ENCODE assay signal across 28 cellular contexts in genomic region chr6:4103929-4104328, GRCh38. TPM values are rescaled to one million over a fixed set of nuclear protein-coding genes. Genes with fewer than 3 reads are reported as not detected.
DNase-seq lines count a peak whose midpoint lies in the region; TF ChIP-seq lines count a peak whose summit lies in the region.
"Had no signal": no experiment of that assay in that cellular context is flagged by ENCODE, and none has a peak within 500 bp of the region (broad histone marks: within the 10 kb centered on the region; RNA-seq: fewer than 3 reads in every experiment).

No MANE protein-coding gene starts in this region.

- H3K36me3 ChIP-seq in WERI-Rb-1 = 0 out of 2 replicates have a peak, but pooled peaks cover 2% of the 10 kb centered on the region
- H3K36me3 ChIP-seq: BLaER1 treated with 17β-estradiol and CSF1 and Interleukin-3, amounts not matched to agents 10 nM and 100 nM had no signal

- no peak overlapping the region for H3K4me3 Mint-ChIP-seq in MCF 10A (ENCODE audit: unreplicated experiment)
- H3K4me3 Mint-ChIP-seq in activated CD4-positive, alpha-beta T cell treated with anti-CD3 and anti-CD28 coated beads, Interleukin-2, amount 10 ng/mL, durations not matched to agents 7 days and 5 days = no peak overlapping the region
- H3K4me3 Mint-ChIP-seq: activated CD4-positive, alpha-beta memory T cell treated with anti-CD3 and anti-CD28 coated beads, Interleukin-2, amount 10 ng/mL, durations not matched to agents 7 days and 5 days; brain; effector memory CD8-positive, alpha-beta T cell; H9; natural killer cell had no signal

- H3K4me1 Mint-ChIP-seq in MCF 10A (ENCODE audit: insufficient read depth, unreplicated experiment) = peaks cover 6% of the 10 kb centered on the region
- no peaks in the 10 kb centered on the region for H3K4me1 Mint-ChIP-seq in activated CD4-positive, alpha-beta T cell treated with anti-CD3 and anti-CD28 coated beads, Interleukin-2, amount 10 ng/mL, durations not matched to agents 7 days and 5 days
- H3K4me1 Mint-ChIP-seq: activated CD4-positive, alpha-beta memory T cell treated with anti-CD3 and anti-CD28 coated beads, Interleukin-2, amount 10 ng/mL, durations not matched to agents 7 days and 5 days; natural killer cell had no signal

- no peaks in the 10 kb centered on the region for H3K27me3 ChIP-seq in WERI-Rb-1 (ENCODE audit: insufficient read depth, low read depth, severe bottlenecking)
- H3K27me3 ChIP-seq: BLaER1 treated with 17β-estradiol and CSF1 and Interleukin-3, amounts not matched to agents 10 nM and 100 nM had no signal

- peak; percentile 14 for DNase-seq in AG20443 (ENCODE audit: low spot score)
- DNase-seq in LoVo (ENCODE audit: low spot score) = peak; percentile 57
- DNase-seq in MCF 10A (ENCODE audit: unreplicated experiment) = peak; percentile 67
- DNase-seq in kidney tubule cell (ENCODE audit: low spot score) = peak; percentile 82
- no peak for DNase-seq in SHP77 treated with DMSO at 0.1 percent for 48 hours (lab: John Stamatoyannopoulos, UW)
- no peak for DNase-seq in WERI-Rb-1
- DNase-seq in activated CD4-positive, alpha-beta T cell treated with anti-CD3 and anti-CD28 coated beads, Interleukin-2, amount 10 ng/mL, durations not matched to agents 7 days and 5 days = no peak
- DNase-seq in GF-D8 (lab: John Stamatoyannopoulos, UW) = no peak
- DNase-seq: activated CD4-positive, alpha-beta memory T cell treated with anti-CD3 and anti-CD28 coated beads, Interleukin-2, amount 10 ng/mL, durations not matched to agents 7 days and 5 days; activated CD4-positive, CD25-positive, alpha-beta regulatory T cell; activated effector memory CD4-positive, alpha-beta T cell treated with anti-CD3 and anti-CD28 coated beads, Interleukin-2, amount 50 U/mL, for 16 hours; activated T-cell treated with anti-CD3 and anti-CD28 coated beads for 4 hours; effector memory CD8-positive, alpha-beta T cell; EL; H9; Karpas-422; natural killer cell; NCI-H1092 treated with DMSO at 0.1 percent for 48 hours; NCI-H2029 treated with DMSO at 0.1 percent for 48 hours; NCI-H446 treated with DMSO at 0.1 percent for 48 hours; right cardiac atrium; T1000 had no signal

- BruUV-seq in MCF 10A (replicated peaks; lab: Mats Ljungman, UMichigan) = no TSS peak

- POLR2A ChIA-PET in MCF 10A (lab: Yijun Ruan, JAX) = interaction anchor here (1.6 kb wide), 1 partner anchor 17 kb away, joined by 4 read pairs; no protein-coding TSS in a partner anchor
- POLR2A ChIA-PET in activated CD4-positive, alpha-beta T cell treated with anti-CD3 and anti-CD28 coated beads, Interleukin-2, amount 10 ng/mL, durations not matched to agents 7 days and 5 days (lab: Charles Lee) = no interaction called here

- H3K27me3 Mint-ChIP-seq in MCF 10A (ENCODE audit: insufficient read depth, unreplicated experiment) = no peaks in the 10 kb centered on the region
- peaks cover 13% of the 10 kb centered on the region for H3K27me3 Mint-ChIP-seq in activated CD4-positive, alpha-beta T cell treated with anti-CD3 and anti-CD28 coated beads, Interleukin-2, amount 10 ng/mL, durations not matched to agents 7 days and 5 days
- H3K27me3 Mint-ChIP-seq: brain had no signal

- CTCF ChIA-PET in MCF 10A (lab: Yijun Ruan, JAX) = interaction anchor here (0.5 kb wide), 1 partner anchor 24 kb away, joined by 3 read pairs; no protein-coding TSS in a partner anchor
- CTCF ChIA-PET in activated CD4-positive, alpha-beta T cell treated with anti-CD3 and anti-CD28 coated beads, Interleukin-2, amount 10 ng/mL, durations not matched to agents 7 days and 5 days (lab: Charles Lee) = interaction anchor here (0.6 kb wide), 1 partner anchor 1109 kb away, joined by 3 read pairs; no protein-coding TSS in a partner anchor

- no peak overlapping the region for H3K27ac ChIP-seq in WERI-Rb-1
- H3K27ac ChIP-seq: BLaER1 treated with 17β-estradiol and CSF1 and Interleukin-3, amounts not matched to agents 10 nM and 100 nM had no signal

- H3K36me3 Mint-ChIP-seq in MCF 10A (ENCODE audit: insufficient read depth, unreplicated experiment) = no peaks in the 10 kb centered on the region
- no peaks in the 10 kb centered on the region for H3K36me3 Mint-ChIP-seq in activated CD4-positive, alpha-beta T cell treated with anti-CD3 and anti-CD28 coated beads, Interleukin-2, amount 10 ng/mL, durations not matched to agents 7 days and 5 days (ENCODE audit: low read depth)
- H3K36me3 Mint-ChIP-seq: brain, natural killer cell had no signal

- H3K9me3 ChIP-seq in WERI-Rb-1 (ENCODE audit: severe bottlenecking) = peaks cover 4% of the 10 kb centered on the region

- H3K27ac Mint-ChIP-seq in MCF 10A (ENCODE audit: low read depth, unreplicated experiment) = no peak overlapping the region
- no peak overlapping the region for H3K27ac Mint-ChIP-seq in activated CD4-positive, alpha-beta T cell treated with anti-CD3 and anti-CD28 coated beads, Interleukin-2, amount 10 ng/mL, durations not matched to agents 7 days and 5 days
- H3K27ac Mint-ChIP-seq: activated CD4-positive, alpha-beta memory T cell treated with anti-CD3 and anti-CD28 coated beads, Interleukin-2, amount 10 ng/mL, durations not matched to agents 7 days and 5 days; effector memory CD8-positive, alpha-beta T cell; H9; natural killer cell had no signal

- no peak for TF ChIP-seq CTCF in MCF 10A (IDR thresholded peaks at IDR 0.05; ENCODE audit: unreplicated experiment)
- TF ChIP-seq CTCF in WERI-Rb-1 (IDR thresholded peaks at IDR 0.05; ENCODE audit: low read depth, low read length) = no peak

- H3K4me3 ChIP-seq in WERI-Rb-1 (ENCODE audit: low read depth, low read length) = no peak overlapping the region
- H3K4me3 ChIP-seq: BLaER1 treated with 17β-estradiol and CSF1 and Interleukin-3, amounts not matched to agents 10 nM and 100 nM had no signal

- intact Hi-C loops in MCF 10A (cut with micrococcal nuclease) = no loop called here

- no peaks in the 10 kb centered on the region for H3K9me3 Mint-ChIP-seq in MCF 10A (ENCODE audit: unreplicated experiment)
- no peaks in the 10 kb centered on the region for H3K9me3 Mint-ChIP-seq in activated CD4-positive, alpha-beta T cell treated with anti-CD3 and anti-CD28 coated beads, Interleukin-2, amount 10 ng/mL, durations not matched to agents 7 days and 5 days
- H3K9me3 Mint-ChIP-seq: activated CD4-positive, alpha-beta memory T cell treated with anti-CD3 and anti-CD28 coated beads, Interleukin-2, amount 10 ng/mL, durations not matched to agents 7 days and 5 days; brain; effector memory CD8-positive, alpha-beta T cell; H9; natural killer cell had no signal

RNA-seq across cellular contexts. Expression of gene FAM217A, which starts 25.0 kb away (rescaled TPM):
- not detected in 2 replicates for total RNA-seq in MCF 10A (2022)
- total RNA-seq in activated CD4-positive, alpha-beta T cell treated with anti-CD3 and anti-CD28 coated beads, Interleukin-2, amount 10 ng/mL, durations not matched to agents 7 days and 5 days = not detected
- total RNA-seq: activated CD4-positive, alpha-beta memory T cell treated with anti-CD3 and anti-CD28 coated beads, Interleukin-2, amount 10 ng/mL, durations not matched to agents 7 days and 5 days; fibroblast of lung; glomerular endothelial cell; H9; natural killer cell; osteocyte; right cardiac atrium; urinary bladder had no signal

RNA-seq across cellular contexts. Expression of gene ECI2, which starts 31.4 kb away (rescaled TPM):
- total RNA-seq in MCF 10A (2022) = 35.8 and 38.4 TPM in 2 replicates
- 10 to 100 TPM; 25.8 to 26.3 TPM for total RNA-seq in activated CD4-positive, alpha-beta T cell treated with anti-CD3 and anti-CD28 coated beads, Interleukin-2, amount 10 ng/mL, durations not matched to agents 7 days and 5 days

Comparison
In these comparisons a context has a peak if more than half of its experiments do, and no peak if none do; other contexts are left out.
1. DNase-seq: peak in AG20443 (single experiment), LoVo (single experiment), MCF 10A (single experiment) and kidney tubule cell (single experiment); none in SHP77 treated with DMSO at 0.1 percent for 48 hours (single experiment), WERI-Rb-1 (single experiment), activated CD4-positive, alpha-beta T cell treated with anti-CD3 and anti-CD28 coated beads, Interleukin-2, amount 10 ng/mL, durations not matched to agents 7 days and 5 days (single experiment) and GF-D8 (single experiment).